Comparison of ENCODE assay signal across 8 cellular contexts in the genomic region with DNA sequence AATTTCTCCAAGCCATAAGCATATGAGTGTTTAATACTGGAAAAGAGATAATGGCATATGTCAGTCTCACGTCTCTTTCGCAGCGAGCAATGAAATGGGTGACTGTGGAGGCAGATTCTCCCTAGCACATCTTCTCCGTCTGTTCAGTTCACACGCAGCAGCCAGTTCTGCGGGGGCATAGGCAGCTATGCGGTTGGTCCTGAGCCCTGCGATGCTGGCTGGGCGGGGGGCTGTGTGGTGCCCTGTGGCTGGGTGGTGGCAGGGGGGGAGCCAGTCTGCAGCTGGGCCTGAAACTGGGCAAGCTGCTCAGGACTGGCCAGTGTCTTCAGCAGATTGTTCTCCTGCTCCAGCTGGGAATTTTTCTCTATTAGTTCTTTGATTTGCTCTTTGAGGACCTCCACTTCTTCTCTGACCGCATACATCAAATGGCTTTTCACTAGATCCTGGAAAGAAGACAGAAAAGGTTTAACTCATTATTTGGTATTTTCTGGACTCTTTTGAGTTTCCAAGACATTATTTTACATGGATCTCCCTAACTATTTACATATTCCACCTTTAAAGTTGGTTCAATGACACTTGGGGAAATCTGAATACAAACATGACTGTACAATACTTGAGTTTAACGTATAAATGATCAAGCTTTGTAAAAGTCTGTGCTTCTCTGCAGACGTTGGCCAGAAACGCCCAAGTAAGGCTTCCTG.
A peak's percentile ranks its signal among the peaks of the same experiment; 100 is the strongest.
DNase-seq lines count a peak whose midpoint lies in the region; ATAC-seq and TF ChIP-seq lines count a peak whose summit lies in the region.

No MANE protein-coding gene starts in this region.

- TF ChIP-seq POLR2A in breast epithelium (IDR thresholded peaks at IDR 0.05) (no peak), GM18505 (IDR thresholded peaks at IDR 0.05; ENCODE audit: borderline replicate concordance, extremely low read depth, insufficient read depth, insufficient read length) (no peak)

- H3K27ac Mint-ChIP-seq in activated CD4-positive, alpha-beta T cell treated with anti-CD3 and anti-CD28 coated beads, Interleukin-2, amount 10 ng/mL, durations not matched to agents 7 days and 5 days, result peak overlapping the region; percentile 60

- peaks cover 4% of the 10 kb centered on the region for H3K36me3 Mint-ChIP-seq in activated CD4-positive, alpha-beta T cell treated with anti-CD3 and anti-CD28 coated beads, Interleukin-2, amount 10 ng/mL, durations not matched to agents 7 days and 5 days (ENCODE audit: low read depth)

- peaks cover 36% of the 10 kb centered on the region for H3K27me3 Mint-ChIP-seq in activated CD4-positive, alpha-beta T cell treated with anti-CD3 and anti-CD28 coated beads, Interleukin-2, amount 10 ng/mL, durations not matched to agents 7 days and 5 days

- ATAC-seq in lung (ENCODE audit: insufficient read depth, low FRiP score) (no peak), GM18505 (IDR thresholded peaks at IDR 0.05; ENCODE audit: unreplicated experiment) (no peak)

- no peaks in the 10 kb centered on the region for H3K9me3 ChIP-seq in breast epithelium
- no peaks in the 10 kb centered on the region for H3K9me3 ChIP-seq in lung (ENCODE audit: control insufficient read depth in 2 of 2, insufficient read depth in 1 of 2, low read length in 1 of 2)
- H3K9me3 ChIP-seq in thymus (ENCODE audit: control insufficient read depth), result no peaks in the 10 kb centered on the region

- 46 to 53% methylated on average over 13 of the region's 13 CpGs for WGBS in lung, 2 donors
- WGBS in thymus, result 73% methylated on average over 13 of the region's 13 CpGs

- intact Hi-C loops in breast epithelium (cut with DNase I; ENCODE audit: low total_unique reads), result no loop called here

- CTCF ChIA-PET in activated CD4-positive, alpha-beta T cell treated with anti-CD3 and anti-CD28 coated beads, Interleukin-2, amount 10 ng/mL, durations not matched to agents 7 days and 5 days (lab: Charles Lee), result no interaction called here

- no peaks in the 10 kb centered on the region for H3K4me1 ChIP-seq in breast epithelium
- H3K4me1 ChIP-seq in lung (ENCODE audit: control insufficient read depth in 2 of 2, insufficient read depth in 2 of 2, low read length in 2 of 2), result peaks cover 0 to 6% of the 10 kb centered on the region in 2 donors
- peaks cover 10% of the 10 kb centered on the region for H3K4me1 ChIP-seq in thymus (ENCODE audit: control insufficient read depth, insufficient read depth, low read length)

- H3K9me3 Mint-ChIP-seq in activated CD4-positive, alpha-beta T cell treated with anti-CD3 and anti-CD28 coated beads, Interleukin-2, amount 10 ng/mL, durations not matched to agents 7 days and 5 days, result no peaks in the 10 kb centered on the region

- no peak for DNase-seq in activated CD4-positive, alpha-beta T cell treated with anti-CD3 and anti-CD28 coated beads, Interleukin-2, amount 10 ng/mL, durations not matched to agents 7 days and 5 days
- no peak for DNase-seq in activated CD4-positive, alpha-beta T cell treated with anti-CD3 and anti-CD28 coated beads for 48 hours
- DNase-seq in breast epithelium (ENCODE audit: low spot score in 2 of 2), result no peak
- DNase-seq in lung (ENCODE audit: low spot score), result no peak
- no peak for DNase-seq in SW480 (ENCODE audit: low spot score)
- DNase-seq in iPS-NIHi11 (ENCODE audit: low spot score), result no peak

- peaks cover 20% of the 10 kb centered on the region for H3K4me1 Mint-ChIP-seq in activated CD4-positive, alpha-beta T cell treated with anti-CD3 and anti-CD28 coated beads, Interleukin-2, amount 10 ng/mL, durations not matched to agents 7 days and 5 days

- no peaks in the 10 kb centered on the region for H3K27me3 ChIP-seq in breast epithelium
- H3K27me3 ChIP-seq in lung (ENCODE audit: control insufficient read depth, insufficient read depth), result no peaks in the 10 kb centered on the region
- no peaks in the 10 kb centered on the region for H3K27me3 ChIP-seq in thymus (ENCODE audit: control insufficient read depth, insufficient read depth)

- no peaks in the 10 kb centered on the region for H3K36me3 ChIP-seq in breast epithelium
- peaks cover 0 to 4% of the 10 kb centered on the region in 2 donors for H3K36me3 ChIP-seq in lung (ENCODE audit: control insufficient read depth in 2 of 2, insufficient read depth in 2 of 2, low read length in 2 of 2)
- peaks cover 7% of the 10 kb centered on the region for H3K36me3 ChIP-seq in thymus (ENCODE audit: control insufficient read depth, insufficient read depth)

- no peak for TF ChIP-seq CTCF in breast epithelium (IDR thresholded peaks at IDR 0.05)
- no peak for TF ChIP-seq CTCF in lung (IDR thresholded peaks at IDR 0.05; ENCODE audit: control extremely low read depth, extremely low read depth)

- peak overlapping the region; percentile 77 for H3K4me3 Mint-ChIP-seq in activated CD4-positive, alpha-beta T cell treated with anti-CD3 and anti-CD28 coated beads, Interleukin-2, amount 10 ng/mL, durations not matched to agents 7 days and 5 days

- H3K27ac ChIP-seq in breast epithelium (peak overlapping the region; percentile 98 to 99), lung (ENCODE audit: low read depth in 1 of 2, low read length in 1 of 2) (peak overlapping the region; percentile 28 to 83), thymus (ENCODE audit: low read depth) (peak overlapping the region; percentile 77)

- POLR2A ChIA-PET in activated CD4-positive, alpha-beta T cell treated with anti-CD3 and anti-CD28 coated beads, Interleukin-2, amount 10 ng/mL, durations not matched to agents 7 days and 5 days (lab: Charles Lee), result no interaction called here

- peak overlapping the region; percentile 58 to 84 (median 81) for H3K4me3 ChIP-seq in breast epithelium
- H3K4me3 ChIP-seq in lung, result peak overlapping the region; percentile 86
- peak overlapping the region; percentile 89 for H3K4me3 ChIP-seq in thymus (ENCODE audit: low read length)
